In genomic region chr13:33033361-33033812, GRCh38 we compare ENCODE assay signal across 9 cellular contexts. TPM values are rescaled to one million over a fixed set of nuclear protein-coding genes. Genes with fewer than 3 reads are reported as not detected.
DNase-seq lines count a peak whose midpoint lies in the region; ATAC-seq and TF ChIP-seq lines count a peak whose summit lies in the region.
"Had no signal": no experiment of that assay in that cellular context is flagged by ENCODE, and none has a peak within 500 bp of the region (broad histone marks: within the 10 kb centered on the region; RNA-seq: fewer than 3 reads in every experiment).

No MANE protein-coding gene starts in this region.

- no peak overlapping the region for H2BK15ac ChIP-seq in mesendoderm (replicated peaks; ENCODE audit: low read depth)

- no CpG with 5 or more reads among the region's 9 CpGs for WGBS in mesendoderm (ENCODE audit: extremely low coverage, insufficient coverage, low lambda C conversion rate)

- peaks cover 13 to 15% of the 10 kb centered on the region in 2 donors for H3K27me3 Mint-ChIP-seq in T-cell

- H3K4me1 Mint-ChIP-seq in T-cell: peaks cover 9 to 11% (median 11%) of the 10 kb centered on the region in 3 donors

- H4K5ac ChIP-seq in mesendoderm (ENCODE audit: low read length): no peak overlapping the region

- peak overlapping the region; percentile 82 to 84 (median 83) for H3K4me3 Mint-ChIP-seq in T-cell

- H3K36me3 ChIP-seq in HAP-1 (replicated peaks) (no peaks in the 10 kb centered on the region), mesendoderm (ENCODE audit: control insufficient read depth, insufficient read depth, low read length) (no peaks in the 10 kb centered on the region)

- no peak overlapping the region for H3K23ac ChIP-seq in mesendoderm (ENCODE audit: low read length)

- DNase-seq in HAP-1 (ENCODE audit: low spot score in 2 of 2) (peak; percentile 22 to 47), T-cell (peak in 21 of 34 experiments; percentile 4 to 45 (median 22)), mesendoderm (no peak), COLO668 (lab: John Stamatoyannopoulos, UW; ENCODE audit: unreplicated experiment) (no peak), islet precursor cell (no peak), hypothalamus (lab: John Stamatoyannopoulos, UW) (no peak)
- DNase-seq: NCI-H446 had no signal

- no peak overlapping the region for H2AK5ac ChIP-seq in mesendoderm (ENCODE audit: low read length)

- peak overlapping the region; percentile 88 for H3K27ac Mint-ChIP-seq in T-cell

- ATAC-seq in T-cell (replicated peaks in 1 of 4) (peak; percentile 81 to 97 (median 91)), GM19395 (IDR thresholded peaks at IDR 0.05; ENCODE audit: unreplicated experiment) (no peak)

- CTCF ChIA-PET in T-cell (lab: Charles Lee): no interaction called here

- in situ Hi-C loops in HAP-1 (cut with MboI; ENCODE audit: low sequenced_read_pairs): no loop called here

- H3K9ac ChIP-seq in mesendoderm (ENCODE audit: low read length): no peak overlapping the region

- no peak for TF ChIP-seq CTCF in GM12875 (IDR thresholded peaks at IDR 0.05; ENCODE audit: borderline replicate concordance, insufficient read depth, low read depth, low read length)

- no peak overlapping the region for H4K8ac ChIP-seq in mesendoderm (ENCODE audit: low read depth, low read length)

- peak overlapping the region; percentile 47 for H3K18ac ChIP-seq in mesendoderm (ENCODE audit: low read length)

- peaks cover 0 to 6% (median 0%) of the 10 kb centered on the region in 3 donors for H3K9me3 Mint-ChIP-seq in T-cell

- no peak overlapping the region for H3K27ac ChIP-seq in mesendoderm (ENCODE audit: low read depth, low read length)

- no peaks in the 10 kb centered on the region for H3K79me2 ChIP-seq in mesendoderm (ENCODE audit: control insufficient read depth, insufficient read depth, low read length)

- H3K4me1 ChIP-seq in HAP-1 (peaks cover 13% of the 10 kb centered on the region), mesendoderm (ENCODE audit: control insufficient read depth, low read depth, low read length) (no peaks in the 10 kb centered on the region)

- POLR2A ChIA-PET in T-cell (lab: Charles Lee): no interaction called here

- no peak overlapping the region for H3K56ac ChIP-seq in mesendoderm (ENCODE audit: low read length)

- no peaks in the 10 kb centered on the region for H3K27me3 ChIP-seq in HAP-1 (ENCODE audit: low read depth)
- H3K27me3 ChIP-seq in mesendoderm (ENCODE audit: insufficient read depth, low read length, poor library complexity): no peaks in the 10 kb centered on the region

- no peak overlapping the region for H2BK5ac ChIP-seq in mesendoderm (ENCODE audit: low read length)

- H3K4ac ChIP-seq in mesendoderm (ENCODE audit: low read depth, low read length): peak overlapping the region; percentile 20

- no peaks in the 10 kb centered on the region for H3K79me1 ChIP-seq in mesendoderm (ENCODE audit: low read length)

- H2BK120ac ChIP-seq in mesendoderm (ENCODE audit: low read depth, low read length): no peak overlapping the region

- no peak overlapping the region for H3K4me2 ChIP-seq in mesendoderm (ENCODE audit: low read length)

- H3K4me3 ChIP-seq in GM12875 (ENCODE audit: low read depth, low read length) (peak overlapping the region; percentile 39), HAP-1 (no peak overlapping the region), mesendoderm (ENCODE audit: low read length) (no peak overlapping the region)

- H3K36me3 Mint-ChIP-seq in T-cell: no peaks in the 10 kb centered on the region

- H3K9me3 ChIP-seq in HAP-1: no peaks in the 10 kb centered on the region

RNA-seq across cellular contexts. Expression of gene KL, which starts 17.2 kb away (rescaled TPM):
- total RNA-seq in T-cell: under 1 TPM in 4 of 5 donors, not detected in 1; 0.12 to 0.20 (median 0.16) TPM
- 0.08 TPM for polyA plus RNA-seq in mesendoderm (2013, experiment 1 of 2)
- polyA plus RNA-seq in mesendoderm (2013, experiment 2 of 2): 0.07 TPM

Comparison
In these comparisons a context has a peak if more than half of its experiments do, and no peak if none do; other contexts are left out.
1. DNase-seq: peak in HAP-1 (2 of 2) and T-cell (21 of 34); none in mesendoderm (single experiment), COLO668 (single experiment), islet precursor cell (single experiment) and hypothalamus (0 of 51).